Comparison of ENCODE assay signal across 17 cellular contexts in the genomic region with DNA sequence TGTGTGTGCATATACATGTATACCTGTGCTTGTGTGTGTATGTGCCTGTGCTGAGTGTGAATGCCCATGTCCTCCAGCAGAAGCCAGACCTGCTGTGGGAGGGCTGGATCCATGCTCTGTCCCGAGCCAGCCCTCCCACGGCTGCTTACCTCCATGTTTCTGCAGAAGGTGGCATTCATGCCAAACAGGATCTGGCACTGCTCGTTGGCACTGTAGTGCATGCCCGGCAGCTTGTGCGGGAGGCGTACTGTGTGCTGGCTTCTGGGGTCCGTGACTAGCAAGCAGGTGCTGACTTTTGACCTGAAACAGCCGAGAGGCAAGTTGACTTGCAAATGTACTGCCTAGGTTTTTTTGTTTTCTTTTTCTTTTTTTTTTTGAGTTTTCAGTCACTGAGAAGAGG.
DNase-seq lines count a peak whose midpoint lies in the region; ATAC-seq and TF ChIP-seq lines count a peak whose summit lies in the region.
"Had no signal": no experiment of that assay in that cellular context is flagged by ENCODE, and none has a peak within 500 bp of the region (broad histone marks: within the 10 kb centered on the region; RNA-seq: fewer than 3 reads in every experiment).

No MANE protein-coding gene starts in this region.

- no peak overlapping the region for H2AFZ ChIP-seq in neuronal stem cell (ENCODE audit: low read length)

- H2BK12ac ChIP-seq in neuronal stem cell (ENCODE audit: low read length), result no peak overlapping the region

- peak overlapping the region; percentile 47 for H3K14ac ChIP-seq in neuronal stem cell (ENCODE audit: low read length)

- no peak overlapping the region for H4K8ac ChIP-seq in neuronal stem cell (ENCODE audit: low read depth, low read length)

- H3K27me3 ChIP-seq in right cardiac atrium (ENCODE audit: control insufficient read depth, insufficient read depth), result no peaks in the 10 kb centered on the region
- no peaks in the 10 kb centered on the region for H3K27me3 ChIP-seq in neuronal stem cell (ENCODE audit: control insufficient read depth in 3 of 3, insufficient read depth in 3 of 3, low read depth in 1 of 3, low read length in 3 of 3)

- H3K36me3 Mint-ChIP-seq in progenitor cell of endocrine pancreas (ENCODE audit: insufficient read depth), result peaks cover 6% of the 10 kb centered on the region
- H3K36me3 Mint-ChIP-seq: CD14-positive monocyte had no signal

- DNase-seq in Right ventricle myocardium superior (peak; percentile 55), right cardiac atrium (no peak), cerebellar cortex (ENCODE audit: low spot score) (peak; percentile 46), neuronal stem cell (ENCODE audit: low spot score) (no peak), mucosa of gallbladder (ENCODE audit: low spot score) (no peak), progenitor cell of endocrine pancreas (ENCODE audit: low spot score, unreplicated experiment) (no peak)
- DNase-seq: CD4-positive, alpha-beta memory T cell; DMS153; DMS79; GF-D8; GOT3; H7; HFFc6 had no signal

- no peaks in the 10 kb centered on the region for H3K27me3 Mint-ChIP-seq in progenitor cell of endocrine pancreas
- H3K27me3 Mint-ChIP-seq: CD4-positive, alpha-beta memory T cell had no signal

- H3K27ac ChIP-seq in right cardiac atrium (ENCODE audit: low read length), result no peak overlapping the region
- H3K27ac ChIP-seq in C4-2B, result peak overlapping the region; percentile 47
- H3K27ac ChIP-seq in neuronal stem cell (replicated peaks; ENCODE audit: low read length), result no peak overlapping the region
- H3K27ac ChIP-seq: HL-60 had no signal

- H3K4me3 Mint-ChIP-seq in progenitor cell of endocrine pancreas (ENCODE audit: low read depth), result no peak overlapping the region
- H3K4me3 Mint-ChIP-seq: CD14-positive monocyte; CD4-positive, alpha-beta memory T cell; HFFc6 had no signal

- WGBS in right cardiac atrium, result 87% methylated on average over 8 of the region's 8 CpGs
- no CpG with 5 or more reads among the region's 8 CpGs for WGBS in neuronal stem cell (ENCODE audit: extremely low coverage in 2 of 2, insufficient read length in 2 of 2, insufficient replicate concordance in 1 of 2), 2 donors

- no peak overlapping the region for H2BK15ac ChIP-seq in neuronal stem cell (ENCODE audit: low read length)

- TF ChIP-seq CTCF in C4-2B (conservative IDR thresholded peaks at IDR 0.05) (no peak), progenitor cell of endocrine pancreas (IDR thresholded peaks at IDR 0.05; ENCODE audit: unreplicated experiment) (no peak)

- no peak overlapping the region for H4K91ac ChIP-seq in neuronal stem cell (ENCODE audit: low read depth, low read length, poor library complexity)

- intact Hi-C loops in Right ventricle myocardium superior (cut with DNase I), result no loop called here
- intact Hi-C loops in right cardiac atrium (cut with DNase I), result no loop called here

- H3K4me3 ChIP-seq in right cardiac atrium (ENCODE audit: low read length), result no peak overlapping the region
- H3K4me3 ChIP-seq in neuronal stem cell (ENCODE audit: low read length in 2 of 2), result peak overlapping the region in 1 of 2 donors; percentile 55

- H3K18ac ChIP-seq in neuronal stem cell (ENCODE audit: low read length), result peak overlapping the region; percentile 35

- no peak overlapping the region for H2BK120ac ChIP-seq in neuronal stem cell (ENCODE audit: low read depth, low read length)

- no peak overlapping the region for H2BK5ac ChIP-seq in neuronal stem cell (ENCODE audit: low read length)

- no peaks in the 10 kb centered on the region for H3K79me1 ChIP-seq in neuronal stem cell (ENCODE audit: low read depth, low read length)

- ATAC-seq in Right ventricle myocardium superior (ENCODE audit: poor library complexity) (peak; percentile 76), right cardiac atrium (no peak)
- ATAC-seq: HCT116 had no signal

- no peak overlapping the region for H3K27ac Mint-ChIP-seq in progenitor cell of endocrine pancreas
- H3K27ac Mint-ChIP-seq: CD14-positive monocyte, HFFc6 had no signal

- H3K36me3 ChIP-seq in neuronal stem cell (replicated peaks in 1 of 2; ENCODE audit: control insufficient read depth in 2 of 2, insufficient read depth in 2 of 2, low read length in 2 of 2), result no peaks in the 10 kb centered on the region

- H3K9ac ChIP-seq in neuronal stem cell (ENCODE audit: low read depth, low read length, poor library complexity), result no peak overlapping the region

- no peak overlapping the region for H3K23ac ChIP-seq in neuronal stem cell (ENCODE audit: low read depth, low read length, poor library complexity)

- H3K4ac ChIP-seq in neuronal stem cell (ENCODE audit: low read length), result no peak overlapping the region

- peak overlapping the region; percentile 53 for H2AK5ac ChIP-seq in neuronal stem cell (ENCODE audit: low read depth, low read length)

- H3K4me1 ChIP-seq in right cardiac atrium (ENCODE audit: control insufficient read depth, insufficient read depth, low read length), result no peaks in the 10 kb centered on the region
- H3K4me1 ChIP-seq in neuronal stem cell (ENCODE audit: control insufficient read depth in 2 of 2, insufficient read depth in 1 of 2, low read depth in 1 of 2, low read length in 2 of 2), result no peaks in the 10 kb centered on the region

- H3K4me1 Mint-ChIP-seq in progenitor cell of endocrine pancreas (ENCODE audit: low read depth), result no peaks in the 10 kb centered on the region
- H3K4me1 Mint-ChIP-seq: CD14-positive monocyte; CD4-positive, alpha-beta memory T cell had no signal

- no peaks in the 10 kb centered on the region for H3K9me3 ChIP-seq in right cardiac atrium (ENCODE audit: control insufficient read depth, low read length)
- peaks cover 0 to 7% of the 10 kb centered on the region in 2 donors for H3K9me3 ChIP-seq in neuronal stem cell (replicated peaks in 1 of 2; ENCODE audit: control insufficient read depth in 2 of 2, insufficient read depth in 1 of 2, low read depth in 1 of 2, low read length in 2 of 2)

- H3K4me2 ChIP-seq in neuronal stem cell (ENCODE audit: insufficient read depth, low read length, poor library complexity, severe bottlenecking), result no peak overlapping the region

- peaks cover 18% of the 10 kb centered on the region for H3K9me3 Mint-ChIP-seq in progenitor cell of endocrine pancreas (ENCODE audit: low read depth)

Comparison
In these comparisons a context has a peak if more than half of its experiments do, and no peak if none do; other contexts are left out.
1. DNase-seq: peak in Right ventricle myocardium superior (single experiment) and cerebellar cortex (single experiment); none in right cardiac atrium (0 of 3), neuronal stem cell (single experiment), mucosa of gallbladder (single experiment) and progenitor cell of endocrine pancreas (single experiment).